11 cellular contexts compared by ENCODE assay signal in the genomic region with DNA sequence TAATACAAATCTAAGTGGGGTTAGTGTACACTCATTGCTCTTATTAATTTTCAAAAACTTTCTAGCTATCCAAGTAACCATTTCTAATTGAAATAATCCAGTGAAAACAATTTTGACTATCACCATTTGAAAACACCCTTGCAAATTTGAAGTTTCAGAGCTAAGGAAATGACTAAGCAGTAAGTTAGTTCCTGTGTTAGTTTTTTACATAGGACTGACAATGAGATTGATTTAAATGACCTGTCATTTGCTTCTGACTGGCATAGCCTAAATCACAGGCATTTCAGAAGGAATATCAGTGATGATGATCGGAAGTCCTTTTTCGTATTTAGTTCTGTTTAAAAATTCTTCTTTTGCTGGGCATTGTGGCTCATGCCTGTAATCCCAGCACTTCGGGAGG. TPM values are rescaled to one million over a fixed set of nuclear protein-coding genes. Genes with fewer than 3 reads are reported as not detected.
A peak's percentile ranks its signal among the peaks of the same experiment; 100 is the strongest.
DNase-seq lines count a peak whose midpoint lies in the region; ATAC-seq and TF ChIP-seq lines count a peak whose summit lies in the region.
"Had no signal": no experiment of that assay in that cellular context is flagged by ENCODE, and none has a peak within 500 bp of the region (broad histone marks: within the 10 kb centered on the region; RNA-seq: fewer than 3 reads in every experiment).

No MANE protein-coding gene starts in this region.

- H3K79me2 ChIP-seq in PC-9 (ENCODE audit: low read depth) = peaks cover 8% of the 10 kb centered on the region; the same call in 1 of the 2 replicates
- peaks cover 61% of the 10 kb centered on the region for H3K79me2 ChIP-seq in OCI-LY7 (ENCODE audit: insufficient read depth, low read depth, low read length)

- H3K4me3 Mint-ChIP-seq in activated naive CD4-positive, alpha-beta T cell treated with anti-CD3 and anti-CD28 coated beads, Interleukin-2, amount 50 U/mL, for 24 hours = peak overlapping the region; percentile 79
- H3K4me3 Mint-ChIP-seq in dendritic cell treated with granulocyte-macrophage colony-stimulating factor and Interleukin-4, amounts not matched to agents 40 ng/mL and 50 ng/mL, for 4 days = peak overlapping the region; percentile 60
- H3K4me3 Mint-ChIP-seq in stimulated activated effector memory CD8-positive, alpha-beta T cell treated with anti-CD3 and anti-CD28 coated beads, Interleukin-12 subunit alpha, Interleukin-12 subunit beta, amount 100 ng/mL, for 72 hours = peak overlapping the region; percentile 51

- intact Hi-C loops in PC-9 (cut with micrococcal nuclease; ENCODE audit: unreplicated experiment) (no loop called here), OCI-LY7 (cut with micrococcal nuclease; ENCODE audit: unreplicated experiment) (no loop called here)
- intact Hi-C loops in dendritic cell treated with granulocyte-macrophage colony-stimulating factor and Interleukin-4, amounts not matched to agents 40 ng/mL and 50 ng/mL, for 4 days (cut with micrococcal nuclease) = loop anchor here (5.0 to 10.0 kb wide), 2 partner anchors 36 to 89 kb away; no protein-coding TSS in a partner anchor

- peak; percentile 67 for ATAC-seq in stimulated activated effector memory CD8-positive, alpha-beta T cell treated with anti-CD3 and anti-CD28 coated beads, Interleukin-12 subunit alpha, Interleukin-12 subunit beta, amount 100 ng/mL, for 72 hours
- ATAC-seq in GM21723 (IDR thresholded peaks at IDR 0.05; ENCODE audit: unreplicated experiment) = no peak

- TF ChIP-seq CTCF in PC-9 (conservative IDR thresholded peaks at IDR 0.05) = no peak
- TF ChIP-seq CTCF in OCI-LY7 (conservative IDR thresholded peaks at IDR 0.05; ENCODE audit: low read length) = no peak

- H3K4me2 ChIP-seq in PC-9 = no peak overlapping the region
- no peak overlapping the region for H3K4me2 ChIP-seq in OCI-LY7 (ENCODE audit: low read length)

- peaks cover 39% of the 10 kb centered on the region for H3K36me3 Mint-ChIP-seq in activated naive CD4-positive, alpha-beta T cell treated with anti-CD3 and anti-CD28 coated beads, Interleukin-2, amount 50 U/mL, for 24 hours
- peaks cover 57% of the 10 kb centered on the region for H3K36me3 Mint-ChIP-seq in dendritic cell treated with granulocyte-macrophage colony-stimulating factor and Interleukin-4, amounts not matched to agents 40 ng/mL and 50 ng/mL, for 4 days (ENCODE audit: low read depth)
- peaks cover 99% of the 10 kb centered on the region for H3K36me3 Mint-ChIP-seq in stimulated activated effector memory CD8-positive, alpha-beta T cell treated with anti-CD3 and anti-CD28 coated beads, Interleukin-12 subunit alpha, Interleukin-12 subunit beta, amount 100 ng/mL, for 72 hours

- no peaks in the 10 kb centered on the region for H3K27me3 Mint-ChIP-seq in activated naive CD4-positive, alpha-beta T cell treated with anti-CD3 and anti-CD28 coated beads, Interleukin-2, amount 50 U/mL, for 24 hours
- no peaks in the 10 kb centered on the region for H3K27me3 Mint-ChIP-seq in dendritic cell treated with granulocyte-macrophage colony-stimulating factor and Interleukin-4, amounts not matched to agents 40 ng/mL and 50 ng/mL, for 4 days

- BruUV-seq in PC-9 (replicated peaks; lab: Mats Ljungman, UMichigan) (no TSS peak), OCI-LY7 (replicated peaks; lab: Mats Ljungman, UMichigan) (no TSS peak)

- H3K9me3 ChIP-seq in PC-9 (ENCODE audit: insufficient read depth, low read depth) = no peaks in the 10 kb centered on the region
- no peaks in the 10 kb centered on the region for H3K9me3 ChIP-seq in OCI-LY7 (ENCODE audit: low read length)

- no peak for DNase-seq in activated naive CD4-positive, alpha-beta T cell treated with Interleukin-2 at 50 U/mL for 16 hours
- DNase-seq in PC-9 = no peak
- DNase-seq in stimulated activated effector memory CD8-positive, alpha-beta T cell treated with anti-CD3 and anti-CD28 coated beads, Interleukin-12 subunit alpha, Interleukin-12 subunit beta, amount 100 ng/mL, for 72 hours (ENCODE audit: low spot score in 2 of 2) = no peak
- DNase-seq in H4 (ENCODE audit: low spot score) = no peak
- no peak for DNase-seq in OCI-LY7 (ENCODE audit: low spot score)
- DNase-seq: SHP77 treated with DMSO at 0.1 percent for 48 hours; stimulated activated CD4-positive, alpha-beta T cell treated with anti-CD3 and anti-CD28 coated beads, Interleukin-4, amount 100 ng/mL, for 4 hours had no signal

- H3K27me3 ChIP-seq in PC-9 (ENCODE audit: insufficient read depth, low read depth) = no peaks in the 10 kb centered on the region

- H3K9me2 ChIP-seq in PC-9 (ENCODE audit: insufficient read depth) (no peaks in the 10 kb centered on the region; the same call in 1 of the 2 replicates), OCI-LY7 (ENCODE audit: insufficient read depth, low read length) (no peaks in the 10 kb centered on the region)

- peak overlapping the region; percentile 83 for H3K27ac Mint-ChIP-seq in activated naive CD4-positive, alpha-beta T cell treated with anti-CD3 and anti-CD28 coated beads, Interleukin-2, amount 50 U/mL, for 24 hours
- H3K27ac Mint-ChIP-seq in dendritic cell treated with granulocyte-macrophage colony-stimulating factor and Interleukin-4, amounts not matched to agents 40 ng/mL and 50 ng/mL, for 4 days = peak overlapping the region; percentile 88
- H3K27ac Mint-ChIP-seq in stimulated activated effector memory CD8-positive, alpha-beta T cell treated with anti-CD3 and anti-CD28 coated beads, Interleukin-12 subunit alpha, Interleukin-12 subunit beta, amount 100 ng/mL, for 72 hours = peak overlapping the region; percentile 82

- peaks cover 91% of the 10 kb centered on the region for H3K4me1 Mint-ChIP-seq in activated naive CD4-positive, alpha-beta T cell treated with anti-CD3 and anti-CD28 coated beads, Interleukin-2, amount 50 U/mL, for 24 hours
- peaks cover 42% of the 10 kb centered on the region for H3K4me1 Mint-ChIP-seq in dendritic cell treated with granulocyte-macrophage colony-stimulating factor and Interleukin-4, amounts not matched to agents 40 ng/mL and 50 ng/mL, for 4 days (ENCODE audit: low read depth)
- peaks cover 66% of the 10 kb centered on the region for H3K4me1 Mint-ChIP-seq in stimulated activated effector memory CD8-positive, alpha-beta T cell treated with anti-CD3 and anti-CD28 coated beads, Interleukin-12 subunit alpha, Interleukin-12 subunit beta, amount 100 ng/mL, for 72 hours

- H3K27ac ChIP-seq in PC-9 (peak overlapping the region; percentile 51), OCI-LY7 (ENCODE audit: low read depth, low read length, poor library complexity, severe bottlenecking) (no peak overlapping the region)
- H3K27ac ChIP-seq: C4-2B had no signal

- H3K4me3 ChIP-seq in PC-9 (no peak overlapping the region), OCI-LY7 (ENCODE audit: low read depth, low read length, poor library complexity, severe bottlenecking) (no peak overlapping the region)

- H3K4me1 ChIP-seq in PC-9 (replicated peaks; ENCODE audit: insufficient read depth) (peaks cover 12% of the 10 kb centered on the region; the same call in 1 of the 2 replicates), OCI-LY7 (ENCODE audit: insufficient read depth, low read length, poor library complexity, severe bottlenecking) (peaks cover 22% of the 10 kb centered on the region)

- POLR2A ChIA-PET in PC-9 (lab: Charles Lee; ENCODE audit: unreplicated experiment) = interaction anchor here (0.6 kb wide), 1 partner anchor 78 kb away, joined by 3 read pairs; no protein-coding TSS in a partner anchor
- POLR2A ChIA-PET in OCI-LY7 (lab: Charles Lee) = interaction anchor here (0.7 to 1.1 kb wide), 3 partner anchors 12 to 60 kb away, joined by 3 read pairs; no protein-coding TSS in a partner anchor

- peaks cover 23% of the 10 kb centered on the region; the same call in 1 of the 2 replicates for H3K36me3 ChIP-seq in PC-9 (ENCODE audit: low read depth)
- H3K36me3 ChIP-seq in OCI-LY7 (ENCODE audit: insufficient read depth, low read length) = peaks cover 92% of the 10 kb centered on the region

- CTCF ChIA-PET in PC-9 (lab: Charles Lee) (no interaction called here), OCI-LY7 (lab: Charles Lee; ENCODE audit: unreplicated experiment) (no interaction called here)

- no peaks in the 10 kb centered on the region for H3K9me3 Mint-ChIP-seq in activated naive CD4-positive, alpha-beta T cell treated with anti-CD3 and anti-CD28 coated beads, Interleukin-2, amount 50 U/mL, for 24 hours
- no peaks in the 10 kb centered on the region for H3K9me3 Mint-ChIP-seq in dendritic cell treated with granulocyte-macrophage colony-stimulating factor and Interleukin-4, amounts not matched to agents 40 ng/mL and 50 ng/mL, for 4 days
- no peaks in the 10 kb centered on the region for H3K9me3 Mint-ChIP-seq in stimulated activated effector memory CD8-positive, alpha-beta T cell treated with anti-CD3 and anti-CD28 coated beads, Interleukin-12 subunit alpha, Interleukin-12 subunit beta, amount 100 ng/mL, for 72 hours

- H3F3A ChIP-seq in PC-9 (ENCODE audit: insufficient read depth, low read depth) = no peaks in the 10 kb centered on the region

- H4K20me1 ChIP-seq in PC-9 (ENCODE audit: insufficient read depth) (no peaks in the 10 kb centered on the region), OCI-LY7 (ENCODE audit: insufficient read depth, low read length) (peaks cover 8% of the 10 kb centered on the region; the same call in 1 of the 2 replicates)

- H2AFZ ChIP-seq in PC-9 (no peak overlapping the region), OCI-LY7 (ENCODE audit: low read length) (no peak overlapping the region)

RNA-seq across cellular contexts. Expression of gene STK4, which starts 27.0 kb away (rescaled TPM):
- total RNA-seq in PC-9 (2021) (43.7 and 60.9 TPM in 2 replicates), OCI-LY7 (2022) (140 and 150 TPM in 2 replicates)
- 12.8 and 14.3 TPM in 2 replicates for total RNA-seq in H4 (2014; rRNA removed; shearing (Covaris generic))
- total RNA-seq in OCI-LY7 (2014; rRNA removed; shearing (Covaris generic)) = 67.9 and 80.4 TPM in 2 replicates

RNA-seq across cellular contexts. Expression of gene TOMM34, which starts 33.1 kb away (rescaled TPM):
- total RNA-seq in PC-9 (2021) (65.9 and 71.1 TPM in 2 replicates), OCI-LY7 (2022) (48.2 and 50.6 TPM in 2 replicates)
- total RNA-seq in H4 (2014; rRNA removed; shearing (Covaris generic)) = 39.7 and 41.5 TPM in 2 replicates
- total RNA-seq in OCI-LY7 (2014; rRNA removed; shearing (Covaris generic)) = 35.2 and 38.6 TPM in 2 replicates
